ENCODE assay signal across 19 cellular contexts in genomic region chr2:165796129-165796528, GRCh38.
"Had no signal": no experiment of that assay in that cellular context is flagged by ENCODE, and none has a peak within 500 bp of the region (broad histone marks: within the 10 kb centered on the region; RNA-seq: fewer than 3 reads in every experiment).

No MANE protein-coding gene starts in this region.

- H3K27ac Mint-ChIP-seq: activated B cell treated with CpG ODN at 0.5 μM for 24 hours; activated CD4-positive, alpha-beta T cell treated with anti-CD3 and anti-CD28 coated beads, Interleukin-2, amount 10 ng/mL, durations not matched to agents 24 days and 14 days; activated CD8-positive, alpha-beta T cell treated with anti-CD3 and anti-CD28 coated beads, Interleukin-2, amount 10 ng/mL, durations not matched to agents 7 days and 5 days; activated naive CD8-positive, alpha-beta T cell; activated T-cell treated with anti-CD3 and anti-CD28 coated beads, Interleukin-2, amount 50 U/mL, for 72 hours had no signal

- ATAC-seq: activated CD8-positive, alpha-beta T cell treated with anti-CD3 and anti-CD28 coated beads, Interleukin-2, amount 10 ng/mL, durations not matched to agents 7 days and 5 days; activated T-cell treated with anti-CD3 and anti-CD28 coated beads, Interleukin-2, amount 50 U/mL, for 72 hours; pancreas had no signal

- H3K4me3 ChIP-seq: esophagus squamous epithelium, hepatocyte, pancreas, sigmoid colon, stomach, testis, upper lobe of left lung had no signal

- H3K36me3 ChIP-seq: esophagus squamous epithelium, pancreas, sigmoid colon, stomach, upper lobe of left lung had no signal

- H3K4me3 Mint-ChIP-seq: activated B cell treated with CpG ODN at 0.5 μM for 24 hours; activated CD4-positive, alpha-beta T cell treated with anti-CD3 and anti-CD28 coated beads, Interleukin-2, amount 10 ng/mL, durations not matched to agents 24 days and 14 days; activated CD8-positive, alpha-beta T cell treated with anti-CD3 and anti-CD28 coated beads, Interleukin-2, amount 10 ng/mL, durations not matched to agents 7 days and 5 days; activated naive CD8-positive, alpha-beta T cell had no signal

- H3K9me3 ChIP-seq: esophagus squamous epithelium, pancreas, sigmoid colon, stomach, testis, upper lobe of left lung had no signal

- H3K27ac ChIP-seq: hepatocyte, sigmoid colon, testis had no signal

- H3K27me3 ChIP-seq: hepatocyte, pancreas, testis had no signal

- H3K4me1 ChIP-seq: testis had no signal

- H3K27me3 Mint-ChIP-seq: activated B cell treated with CpG ODN at 0.5 μM for 24 hours had no signal

- H3K4me2 ChIP-seq: hepatocyte had no signal

- DNase-seq: activated B cell treated with CpG ODN at 0.5 μM for 24 hours; activated CD4-positive, alpha-beta T cell treated with anti-CD3 and anti-CD28 coated beads, Interleukin-2, amount 10 ng/mL, durations not matched to agents 24 days and 14 days; activated CD8-positive, alpha-beta memory T cell treated with anti-CD3 and anti-CD28 coated beads, Interleukin-2, amount 50 U/mL, for 4 hours; activated CD8-positive, alpha-beta T cell treated with anti-CD3 and anti-CD28 coated beads, Interleukin-2, amount 10 ng/mL, durations not matched to agents 7 days and 5 days; activated gamma-delta T cell treated with Interleukin-2 at 50 U/mL for 16 hours; activated T-cell treated with anti-CD3 and anti-CD28 coated beads, Interleukin-2, amount 50 U/mL, for 72 hours; amniotic stem cell; cortex of kidney; effector CD4-positive, alpha-beta T cell; esophagus squamous epithelium; kidney glomerular epithelial cell; pancreas; sigmoid colon; stimulated activated CD4-positive, alpha-beta T cell treated with anti-CD3 and anti-CD28 coated beads, Interleukin-1b, Interleukin-23, amount 100 ng/mL, for 48 hours; stomach; testis; upper lobe of left lung had no signal

- H2AFZ ChIP-seq: hepatocyte had no signal
